Comparison of ENCODE assay signal across 20 cellular contexts in the genomic region with DNA sequence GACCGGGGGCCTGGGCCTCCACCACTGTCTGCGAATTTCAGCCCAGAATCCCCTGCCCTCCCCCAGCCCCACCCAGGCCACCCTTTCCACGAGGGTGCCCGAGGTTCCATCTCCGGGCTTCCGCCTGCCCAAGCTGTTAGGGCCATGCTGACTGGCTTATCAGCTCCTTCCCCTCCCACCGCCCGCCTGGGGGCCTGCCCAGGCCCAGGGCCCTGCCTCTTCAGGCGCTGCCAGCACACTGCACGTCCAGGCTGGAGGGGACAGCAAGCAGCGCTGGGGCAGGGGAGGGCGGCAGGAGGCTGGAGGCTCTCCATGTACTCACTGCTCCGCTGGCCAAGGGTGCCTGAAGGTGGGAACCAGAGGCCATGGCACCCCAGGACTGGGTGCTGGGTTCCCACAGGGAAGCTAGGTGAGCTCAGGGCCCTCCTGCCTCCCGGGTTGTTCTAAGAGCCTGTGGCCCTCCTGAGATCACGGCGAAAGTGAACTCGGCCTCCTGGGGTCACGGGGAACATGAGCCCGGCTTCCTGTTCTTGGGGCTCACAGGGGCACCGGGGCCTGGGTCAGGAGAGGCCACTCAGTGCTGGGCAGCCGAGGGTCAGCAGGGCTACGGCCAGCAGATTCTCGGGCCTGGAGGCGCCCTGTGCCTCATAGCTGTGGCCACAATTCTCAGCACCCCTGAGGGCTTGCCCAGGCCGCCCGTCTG. TPM values are rescaled to one million over a fixed set of nuclear protein-coding genes. Genes with fewer than 3 reads are reported as not detected.
DNase-seq lines count a peak whose midpoint lies in the region; ATAC-seq lines count a peak whose summit lies in the region.
"Had no signal": no experiment of that assay in that cellular context is flagged by ENCODE, and none has a peak within 500 bp of the region (broad histone marks: within the 10 kb centered on the region; RNA-seq: fewer than 3 reads in every experiment).

No MANE protein-coding gene starts in this region.

- H3K4me2 ChIP-seq in BLaER1 = peak overlapping the region; percentile 99

- H3K4me3 ChIP-seq in BLaER1 = no peak overlapping the region
- H3K4me3 ChIP-seq in mucosa of rectum (ENCODE audit: low read length in 2 of 2) = no peak overlapping the region

- ATAC-seq in left ventricle myocardium superior = peak; percentile 44
- no peak for ATAC-seq in stimulated activated naive CD8-positive, alpha-beta T cell treated with anti-CD3 and anti-CD28 coated beads, Interleukin-15, Interleukin-2, amounts not matched to agents 100 U/mL and 50 U/mL, for 24 hours
- ATAC-seq: activated CD8-positive, alpha-beta T cell treated with anti-CD3 and anti-CD28 coated beads for 36 hours; natural killer cell; Panc1 had no signal

- no peaks in the 10 kb centered on the region for H3K36me3 ChIP-seq in BLaER1
- H3K36me3 ChIP-seq in mucosa of rectum (ENCODE audit: control insufficient read depth in 2 of 2, insufficient read depth in 2 of 2, low read length in 2 of 2) = no peaks in the 10 kb centered on the region

- H4K20me1 ChIP-seq in BLaER1 = no peaks in the 10 kb centered on the region

- H3K4me1 ChIP-seq in BLaER1 = peaks cover 97% of the 10 kb centered on the region
- peaks cover 48 to 68% of the 10 kb centered on the region in 2 donors for H3K4me1 ChIP-seq in mucosa of rectum (ENCODE audit: control insufficient read depth in 2 of 2, insufficient read depth in 2 of 2, low read length in 2 of 2)

- intact Hi-C loops in left ventricle myocardium superior (cut with micrococcal nuclease) = no loop called here

- H3K9ac ChIP-seq in BLaER1 = 0 out of 2 replicates have a peak overlapping the region, but pooled peaks have one; percentile 19
- peak overlapping the region; percentile 32 to 69 for H3K9ac ChIP-seq in mucosa of rectum (ENCODE audit: low read depth in 1 of 2, low read length in 2 of 2)

- DNase-seq in UCSD-AML1 (lab: John Stamatoyannopoulos, UW; ENCODE audit: unreplicated experiment) (peak; percentile 35), left ventricle myocardium superior (no peak), NOMO-1 (lab: John Stamatoyannopoulos, UW; ENCODE audit: unreplicated experiment in 2 of 2) (no peak), mucosa of gallbladder (ENCODE audit: low spot score) (no peak), glomerular visceral epithelial cell (ENCODE audit: extremely low spot score) (no peak)
- DNase-seq in stimulated activated naive CD8-positive, alpha-beta T cell treated with anti-CD3 and anti-CD28 coated beads, Interleukin-15, Interleukin-2, amounts not matched to agents 100 U/mL and 50 U/mL, for 24 hours = no peak
- DNase-seq: activated CD8-positive, alpha-beta T cell treated with anti-CD3 and anti-CD28 coated beads for 36 hours; activated naive CD8-positive, alpha-beta T cell treated with anti-CD3 and anti-CD28 coated beads, Interleukin-2, amount 10 ng/mL, durations not matched to agents 7 days and 5 days; activated T-cell treated with anti-CD3 and anti-CD28 coated beads, Interleukin-2, amount 50 U/mL, for 48 hours; CD4-positive, alpha-beta T cell; DMS79; HCEC 1CT; Karpas-422; natural killer cell; NCI-H1105 treated with DMSO at 0.1 percent for 48 hours; stimulated activated naive CD4-positive, alpha-beta T cell treated with Interleukin-2 at 50 U/mL for 16 hours; SW 1271 had no signal

- no peaks in the 10 kb centered on the region for H3K27me3 ChIP-seq in BLaER1
- no peaks in the 10 kb centered on the region for H3K27me3 ChIP-seq in mucosa of rectum (ENCODE audit: control insufficient read depth in 2 of 2, insufficient read depth in 2 of 2, low read length in 2 of 2)

- H3K9me3 ChIP-seq in BLaER1 (no peaks in the 10 kb centered on the region), mucosa of rectum (ENCODE audit: control insufficient read depth in 2 of 2, low read length in 2 of 2) (no peaks in the 10 kb centered on the region)

- peak overlapping the region; percentile 49; the same call in 1 of the 2 replicates for H3K27ac ChIP-seq in BLaER1
- H3K27ac ChIP-seq in mucosa of rectum (ENCODE audit: low read depth in 2 of 2, low read length in 2 of 2) = peak overlapping the region; percentile 96 to 98

RNA-seq across cellular contexts. Expression of gene EGFL7, which starts 57.7 kb away (rescaled TPM):
- total RNA-seq in left ventricle myocardium superior (63.8 TPM), mucosa of gallbladder (62.2 TPM)
- total RNA-seq: CD4-positive, alpha-beta T cell had no signal

RNA-seq across cellular contexts. Expression of gene NOTCH1, which starts 59.1 kb away (rescaled TPM):
- total RNA-seq in left ventricle myocardium superior = 15.4 TPM
- total RNA-seq in mucosa of gallbladder = 51.6 TPM
